Comparison of ENCODE assay signal across 11 cellular contexts in genomic region chr16:17304124-17304813, GRCh38.
DNase-seq lines count a peak whose midpoint lies in the region; ATAC-seq, FAIRE-seq and TF ChIP-seq lines count a peak whose summit lies in the region.
"Had no signal": no experiment of that assay in that cellular context is flagged by ENCODE, and none has a peak within 500 bp of the region (broad histone marks: within the 10 kb centered on the region; RNA-seq: fewer than 3 reads in every experiment).

No MANE protein-coding gene starts in this region.

- H3K9me3 ChIP-seq in esophagus squamous epithelium (no peaks in the 10 kb centered on the region), pancreas (no peaks in the 10 kb centered on the region)
- H3K9me3 ChIP-seq: BE2C had no signal

- H3K27ac ChIP-seq in C4-2B (peak overlapping the region; percentile 41; the same call in 1 of the 2 replicates), esophagus squamous epithelium (peak overlapping the region; percentile 78 to 90 (median 86)), pancreas (peak overlapping the region; percentile 70 to 95 (median 86))

- intact Hi-C loops in esophagus squamous epithelium (cut with DNase I), result no loop called here
- intact Hi-C loops in pancreas (cut with DNase I), result no loop called here

- WGBS in esophagus squamous epithelium, 2 donors, result 33% methylated on average over 7 of the region's 7 CpGs
- WGBS in pancreas, 2 donors, result 12 to 14% methylated on average over 7 of the region's 7 CpGs

- peaks cover 14 to 67% (median 45%) of the 10 kb centered on the region in 3 donors for H3K4me1 ChIP-seq in esophagus squamous epithelium
- H3K4me1 ChIP-seq in pancreas, result peaks cover 49 to 71% (median 68%) of the 10 kb centered on the region in 3 donors
- H3K4me1 ChIP-seq: BE2C had no signal

- DNase-seq in NCI-H2196 treated with DMSO at 0.1 percent for 48 hours (lab: John Stamatoyannopoulos, UW; ENCODE audit: unreplicated experiment), result peak; percentile 20
- DNase-seq in esophagus squamous epithelium (lab: John Stamatoyannopoulos, UW), result no peak
- DNase-seq in pancreas, result peak in 4 of 6 donors; percentile 32 to 81 (median 79)
- DNase-seq in midbrain (lab: John Stamatoyannopoulos, UW), result no peak
- DNase-seq in foreskin melanocyte, result no peak
- DNase-seq in D721Med (ENCODE audit: insufficient read length, low spot score), result no peak
- DNase-seq: activated CD8-positive, alpha-beta memory T cell treated with anti-CD3 and anti-CD28 coated beads, Interleukin-2, amount 10 ng/mL, durations not matched to agents 7 days and 5 days; BE2C; NCI-H69 had no signal

- FAIRE-seq in pancreas (lab: Jason Lieb, UNC), result no peak
- no peak for FAIRE-seq in D721Med (lab: Jason Lieb, UNC)

- H3K4me3 ChIP-seq in esophagus squamous epithelium (no peak overlapping the region), pancreas (peak overlapping the region in 1 of 4 donors; percentile 12)

- H3K36me3 ChIP-seq in esophagus squamous epithelium, result no peaks in the 10 kb centered on the region
- H3K36me3 ChIP-seq in pancreas, result no peaks in the 10 kb centered on the region
- H3K36me3 ChIP-seq: BE2C had no signal

- H3K27me3 ChIP-seq in esophagus squamous epithelium, result no peaks in the 10 kb centered on the region
- no peaks in the 10 kb centered on the region for H3K27me3 ChIP-seq in pancreas
- H3K27me3 ChIP-seq: BE2C had no signal

- TF ChIP-seq CTCF in C4-2B (conservative IDR thresholded peaks at IDR 0.05) (no peak), esophagus squamous epithelium (IDR thresholded peaks at IDR 0.05) (no peak), pancreas (IDR thresholded peaks at IDR 0.05) (no peak), D721Med (IDR thresholded peaks at IDR 0.05; ENCODE audit: insufficient read depth, missing control alignments) (no peak)

- peak; percentile 81 to 88 (median 87) for ATAC-seq in pancreas
- ATAC-seq in HG02870 (IDR thresholded peaks at IDR 0.05; ENCODE audit: unreplicated experiment), result no peak
- ATAC-seq: activated CD8-positive, alpha-beta memory T cell treated with anti-CD3 and anti-CD28 coated beads, Interleukin-2, amount 10 ng/mL, durations not matched to agents 7 days and 5 days had no signal

- no peak for TF ChIP-seq POLR2A in esophagus squamous epithelium (IDR thresholded peaks at IDR 0.05)

Comparison
In these comparisons a context has a peak if more than half of its experiments do, and no peak if none do; other contexts are left out.
1. DNase-seq: peak in NCI-H2196 treated with DMSO at 0.1 percent for 48 hours (single experiment) and pancreas (4 of 6); none in esophagus squamous epithelium (single experiment), midbrain (single experiment), foreskin melanocyte (single experiment) and D721Med (single experiment).
2. Peak in every context shown above with its lines, with median percentiles within 50 percentile points of each other: H3K27ac ChIP-seq.